8 cellular contexts compared by ENCODE assay signal in genomic region chr7:44572771-44573170, GRCh38. TPM values are rescaled to one million over a fixed set of nuclear protein-coding genes. Genes with fewer than 3 reads are reported as not detected.
DNase-seq lines count a peak whose midpoint lies in the region; ATAC-seq and TF ChIP-seq lines count a peak whose summit lies in the region.

No MANE protein-coding gene starts in this region.

- H3K9me3 ChIP-seq in ascending aorta (no peaks in the 10 kb centered on the region), right lobe of liver (no peaks in the 10 kb centered on the region), tibial artery (no peaks in the 10 kb centered on the region)

- no peaks in the 10 kb centered on the region for H3K27me3 Mint-ChIP-seq in activated T-cell treated with anti-CD3 and anti-CD28 coated beads, Interleukin-2, amount 50 U/mL, for 24 hours

- peak overlapping the region; percentile 93 for H3K4me3 Mint-ChIP-seq in activated T-cell treated with anti-CD3 and anti-CD28 coated beads, Interleukin-2, amount 50 U/mL, for 24 hours

- H3K27ac Mint-ChIP-seq in activated T-cell treated with anti-CD3 and anti-CD28 coated beads, Interleukin-2, amount 50 U/mL, for 24 hours, result peak overlapping the region; percentile 95

- TF ChIP-seq CTCF in ascending aorta (IDR thresholded peaks at IDR 0.05) (no peak), right lobe of liver (IDR thresholded peaks at IDR 0.05) (no peak), tibial artery (IDR thresholded peaks at IDR 0.05) (no peak)

- peaks cover 54% of the 10 kb centered on the region for H3K4me1 Mint-ChIP-seq in activated T-cell treated with anti-CD3 and anti-CD28 coated beads, Interleukin-2, amount 50 U/mL, for 24 hours (ENCODE audit: low read depth)

- no peaks in the 10 kb centered on the region for H3K9me3 Mint-ChIP-seq in activated T-cell treated with anti-CD3 and anti-CD28 coated beads, Interleukin-2, amount 50 U/mL, for 24 hours

- TF ChIP-seq POLR2A in right lobe of liver (IDR thresholded peaks at IDR 0.05), result no peak

- H3K4me1 ChIP-seq in ascending aorta (peaks cover 8 to 18% of the 10 kb centered on the region in 2 donors), right lobe of liver (peaks cover 2 to 8% (median 5%) of the 10 kb centered on the region in 4 donors), tibial artery (peaks cover 0 to 26% (median 22%) of the 10 kb centered on the region in 4 donors)

- H3K4me3 ChIP-seq in ascending aorta (peak overlapping the region; percentile 87 to 97), right lobe of liver (peak overlapping the region; percentile 81 to 98 (median 93)), tibial artery (peak overlapping the region; percentile 79 to 99)

- H3K27ac ChIP-seq in ascending aorta (no peak overlapping the region), right lobe of liver (no peak overlapping the region), tibial artery (peak overlapping the region in 1 of 2 donors; percentile 94)

- no peak for ATAC-seq in right lobe of liver
- no peak for ATAC-seq in HG03521 (IDR thresholded peaks at IDR 0.05; ENCODE audit: unreplicated experiment)
- no peak for ATAC-seq in GM21786 (IDR thresholded peaks at IDR 0.05; ENCODE audit: unreplicated experiment)
- ATAC-seq in HG03139 (IDR thresholded peaks at IDR 0.05; ENCODE audit: unreplicated experiment), result no peak

- H3K27me3 ChIP-seq in ascending aorta (no peaks in the 10 kb centered on the region), right lobe of liver (no peaks in the 10 kb centered on the region), tibial artery (no peaks in the 10 kb centered on the region)

- H3K36me3 Mint-ChIP-seq in activated T-cell treated with anti-CD3 and anti-CD28 coated beads, Interleukin-2, amount 50 U/mL, for 24 hours (ENCODE audit: low read depth), result peaks cover 92% of the 10 kb centered on the region

- H3K36me3 ChIP-seq in ascending aorta, result peaks cover 46 to 55% of the 10 kb centered on the region in 2 donors
- peaks cover 16 to 54% (median 37%) of the 10 kb centered on the region in 4 donors for H3K36me3 ChIP-seq in right lobe of liver
- H3K36me3 ChIP-seq in tibial artery, result peaks cover 47 to 66% (median 56%) of the 10 kb centered on the region in 3 donors

- 54% methylated on average over 2 of the region's 5 CpGs for WGBS in right lobe of liver (ENCODE audit: insufficient coverage, low coverage, low lambda C conversion rate, missing lambda C conversion rate)

- DNase-seq in activated T-cell treated with anti-CD3 and anti-CD28 coated beads, Interleukin-2, amount 50 U/mL, for 24 hours, result no peak
- no peak for DNase-seq in activated T-cell treated with anti-CD3 and anti-CD28 coated beads for 4 hours
- DNase-seq in ascending aorta (ENCODE audit: low spot score in 2 of 2), result peak in 1 of 2 donors; percentile 45
- no peak for DNase-seq in right lobe of liver
- DNase-seq in tibial artery, result peak in 1 of 2 donors; percentile 38

- intact Hi-C loops in ascending aorta (cut with DNase I), result loop anchor here (2.0 to 10.0 kb wide), 3 partner anchors 82 to 542 kb away; partner anchors contain the start of genes NUDCD3, TBRG4 and ZMIZ2
- intact Hi-C loops in right lobe of liver (cut with DNase I), result no loop called here
- intact Hi-C loops in tibial artery (cut with DNase I; ENCODE audit: low total_unique reads), result no loop called here

RNA-seq across cellular contexts. Expression of gene DDX56, which starts 0.9 kb away (rescaled TPM):
- total RNA-seq in ascending aorta, result 51.0 TPM
- 10 to 100 TPM; 31.8 to 42.2 (median 36.5) TPM for total RNA-seq in right lobe of liver

RNA-seq across cellular contexts. Expression of gene TMED4, which starts 9.3 kb away (rescaled TPM):
- 69.1 TPM for total RNA-seq in ascending aorta
- total RNA-seq in right lobe of liver, result 10 to 100 TPM; 32.5 to 91.1 (median 41.7) TPM

RNA-seq across cellular contexts. Expression of gene NPC1L1, which starts 31.6 kb away (rescaled TPM):
- total RNA-seq in ascending aorta (not detected), right lobe of liver (10 to 100 TPM; 17.0 to 49.8 (median 21.1) TPM)

RNA-seq across cellular contexts. Expression of gene OGDH, which starts 33.7 kb away (rescaled TPM):
- total RNA-seq in ascending aorta (117 TPM), right lobe of liver (10 to 100 TPM; 46.6 to 63.2 (median 55.8) TPM)

Comparison
In these comparisons a context has a peak if more than half of its experiments do, and no peak if none do; other contexts are left out.
1. RNA of gene NPC1L1, which starts 31.6 kb away (total RNA-seq): 17.0 to 49.8 TPM in right lobe of liver; not detected in ascending aorta (single experiment); every median in the first group is over 10 times any median in the second.
2. Peak in every context shown above with its lines, with median percentiles within 50 percentile points of each other: H3K4me3 ChIP-seq.